23 cellular contexts compared by ENCODE assay signal in the genomic region with DNA sequence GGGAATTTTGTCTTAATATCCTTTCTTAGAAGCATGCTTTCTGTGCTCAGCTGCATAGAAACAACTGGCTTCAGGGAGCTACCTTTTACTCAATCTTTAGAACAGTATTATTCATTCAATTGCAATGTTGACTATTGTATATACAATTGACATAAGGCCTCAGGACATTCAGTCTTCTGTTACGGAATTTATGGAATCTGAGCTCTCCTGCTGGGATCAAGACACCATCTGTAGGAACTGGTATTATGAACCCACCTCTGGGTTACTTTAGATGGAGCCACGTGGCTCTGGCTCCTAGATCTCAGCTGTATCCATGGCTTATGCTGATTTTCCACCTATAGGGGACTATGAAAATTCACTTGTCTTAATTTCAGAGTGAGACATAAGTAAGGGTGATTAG.
A peak's percentile ranks its signal among the peaks of the same experiment; 100 is the strongest.
DNase-seq lines count a peak whose midpoint lies in the region; ATAC-seq, FAIRE-seq and TF ChIP-seq lines count a peak whose summit lies in the region.
"Had no signal": no experiment of that assay in that cellular context is flagged by ENCODE, and none has a peak within 500 bp of the region (broad histone marks: within the 10 kb centered on the region; RNA-seq: fewer than 3 reads in every experiment).

No MANE protein-coding gene starts in this region.

- no peak for TF ChIP-seq RAD21 in neural cell (conservative IDR thresholded peaks at IDR 0.05)

- H3K4me3 ChIP-seq in epithelial cell of esophagus (ENCODE audit: low read length) = no peak overlapping the region
- no peak overlapping the region for H3K4me3 ChIP-seq in neural cell (ENCODE audit: low read length)
- H3K4me3 ChIP-seq in MM.1S (ENCODE audit: low read length) = no peak overlapping the region
- H3K4me3 ChIP-seq: lower lobe of right lung, transverse colon had no signal

- H4K20me1 ChIP-seq in neural cell (ENCODE audit: insufficient read depth) = no peaks in the 10 kb centered on the region
- no peaks in the 10 kb centered on the region for H4K20me1 ChIP-seq in MM.1S (ENCODE audit: insufficient read depth, low read length)

- FAIRE-seq in H54 (lab: Jason Lieb, UNC) = peak; percentile 79
- FAIRE-seq: H1, TTC549 had no signal

- CTCF ChIA-PET in RWPE1 (lab: Yijun Ruan, JAX) = no interaction called here

- TF ChIP-seq POLR2A in H54 (IDR thresholded peaks at IDR 0.05; ENCODE audit: low read depth, low read length) = no peak

- POLR2A ChIA-PET in RWPE1 (lab: Yijun Ruan, JAX; ENCODE audit: low non-redundant PET) = no interaction called here

- H3K9me2 ChIP-seq in neural cell (ENCODE audit: insufficient read depth, low read length) (no peaks in the 10 kb centered on the region), MM.1S (replicated peaks; ENCODE audit: insufficient read depth, low read length) (no peaks in the 10 kb centered on the region)

- H3K4me1 ChIP-seq in MM.1S (ENCODE audit: low read length) = no peaks in the 10 kb centered on the region
- H3K4me1 ChIP-seq: lower lobe of right lung, parathyroid adenoma, transverse colon had no signal

- H3K79me2 ChIP-seq in neural cell (replicated peaks; ENCODE audit: insufficient read depth, low read length) (no peaks in the 10 kb centered on the region), MM.1S (ENCODE audit: low read length) (no peaks in the 10 kb centered on the region)
- H3K79me2 ChIP-seq: parathyroid adenoma had no signal

- DNase-seq in H54 (ENCODE audit: insufficient read length, low spot score) = no peak
- DNase-seq in RWPE1 (ENCODE audit: low spot score) = peak; percentile 8
- peak; percentile 81 for DNase-seq in epithelial cell of esophagus (ENCODE audit: low read depth)
- DNase-seq in MM.1S = no peak
- no peak for DNase-seq in foreskin melanocyte
- DNase-seq in SW480 (ENCODE audit: low spot score) = no peak
- DNase-seq: activated CD4-positive, alpha-beta T cell treated with anti-CD3 and anti-CD28 coated beads for 36 hours; activated CD8-positive, alpha-beta memory T cell treated with anti-CD3 and anti-CD28 coated beads, Interleukin-2, amount 10 ng/mL, durations not matched to agents 7 days and 5 days; activated naive CD8-positive, alpha-beta T cell treated with anti-CD3 and anti-CD28 coated beads, Interleukin-2, amount 50 U/mL, for 24 hours; caudate nucleus; DND-41; erythroblast; glutamatergic neuron; lower lobe of right lung; NCI-H1930; NCI-H446; stimulated activated naive CD8-positive, alpha-beta T cell treated with anti-CD3 and anti-CD28 coated beads, Interleukin-15, Interleukin-2, amounts not matched to agents 100 U/mL and 50 U/mL, for 24 hours; transverse colon had no signal

- H2AFZ ChIP-seq in neural cell (ENCODE audit: low read depth, low read length) (no peak overlapping the region), MM.1S (ENCODE audit: low read length) (no peak overlapping the region)
- H2AFZ ChIP-seq: parathyroid adenoma had no signal

- peak; percentile 43 for TF ChIP-seq EP300 in neural cell (conservative IDR thresholded peaks at IDR 0.05; ENCODE audit: poor library complexity, severe bottlenecking)

- no peak for TF ChIP-seq CTCF in RWPE1 (conservative IDR thresholded peaks at IDR 0.05; ENCODE audit: low read depth)
- TF ChIP-seq CTCF in epithelial cell of esophagus (IDR thresholded peaks at IDR 0.05; ENCODE audit: insufficient read depth, low read depth, low read length, missing control alignments) = no peak
- TF ChIP-seq CTCF in neural cell (IDR thresholded peaks at IDR 0.05; ENCODE audit: poor library complexity, severe bottlenecking) = no peak
- TF ChIP-seq CTCF in MM.1S (IDR thresholded peaks at IDR 0.05; ENCODE audit: low read length) = no peak

- no peak for ATAC-seq in HG02981 (IDR thresholded peaks at IDR 0.05; ENCODE audit: unreplicated experiment)
- ATAC-seq: activated CD4-positive, alpha-beta T cell treated with anti-CD3 and anti-CD28 coated beads for 36 hours; activated CD8-positive, alpha-beta memory T cell treated with anti-CD3 and anti-CD28 coated beads, Interleukin-2, amount 10 ng/mL, durations not matched to agents 7 days and 5 days; activated naive CD8-positive, alpha-beta T cell treated with anti-CD3 and anti-CD28 coated beads, Interleukin-2, amount 50 U/mL, for 24 hours; lower lobe of right lung; stimulated activated naive CD8-positive, alpha-beta T cell treated with anti-CD3 and anti-CD28 coated beads, Interleukin-15, Interleukin-2, amounts not matched to agents 100 U/mL and 50 U/mL, for 24 hours had no signal

- H3K27ac ChIP-seq in RWPE1 = no peak overlapping the region
- no peak overlapping the region for H3K27ac ChIP-seq in neural cell (ENCODE audit: low read length)
- no peak overlapping the region for H3K27ac ChIP-seq in MM.1S (ENCODE audit: low read length)
- H3K27ac ChIP-seq: lower lobe of right lung, parathyroid adenoma, transverse colon had no signal

- no peaks in the 10 kb centered on the region for H3K27me3 ChIP-seq in neural cell (ENCODE audit: insufficient read depth, low read depth, low read length)
- H3K27me3 ChIP-seq in MM.1S (replicated peaks; ENCODE audit: insufficient read depth, low read length) = no peaks in the 10 kb centered on the region
- H3K27me3 ChIP-seq: transverse colon had no signal

- no peaks in the 10 kb centered on the region for H3K9me3 ChIP-seq in neural cell (ENCODE audit: low read length)
- H3K9me3 ChIP-seq in MM.1S (replicated peaks; ENCODE audit: insufficient read depth, low read length) = no peaks in the 10 kb centered on the region
- H3K9me3 ChIP-seq: lower lobe of right lung, transverse colon had no signal

- H3K4me2 ChIP-seq in neural cell (ENCODE audit: low read length) (no peak overlapping the region), MM.1S (ENCODE audit: low read depth, low read length) (no peak overlapping the region)

- H3K36me3 ChIP-seq in neural cell (ENCODE audit: insufficient read depth, low read length) (no peaks in the 10 kb centered on the region), MM.1S (replicated peaks; ENCODE audit: insufficient read depth, low read length) (no peaks in the 10 kb centered on the region)
- H3K36me3 ChIP-seq: lower lobe of right lung, transverse colon had no signal

- H3K9ac ChIP-seq in neural cell (ENCODE audit: low read length) (no peak overlapping the region), MM.1S (ENCODE audit: low read length) (no peak overlapping the region)
- H3K9ac ChIP-seq: parathyroid adenoma had no signal

- H3F3A ChIP-seq in neural cell (ENCODE audit: insufficient read depth, low read length, poor library complexity, severe bottlenecking) (no peaks in the 10 kb centered on the region), MM.1S (ENCODE audit: insufficient read depth, low read length) (no peaks in the 10 kb centered on the region)

TF ChIP-seq in neural cell, 6 proteins besides CTCF, POLR2A, EP300 and RAD21:
- TF ChIP-seq, protein P1, sequence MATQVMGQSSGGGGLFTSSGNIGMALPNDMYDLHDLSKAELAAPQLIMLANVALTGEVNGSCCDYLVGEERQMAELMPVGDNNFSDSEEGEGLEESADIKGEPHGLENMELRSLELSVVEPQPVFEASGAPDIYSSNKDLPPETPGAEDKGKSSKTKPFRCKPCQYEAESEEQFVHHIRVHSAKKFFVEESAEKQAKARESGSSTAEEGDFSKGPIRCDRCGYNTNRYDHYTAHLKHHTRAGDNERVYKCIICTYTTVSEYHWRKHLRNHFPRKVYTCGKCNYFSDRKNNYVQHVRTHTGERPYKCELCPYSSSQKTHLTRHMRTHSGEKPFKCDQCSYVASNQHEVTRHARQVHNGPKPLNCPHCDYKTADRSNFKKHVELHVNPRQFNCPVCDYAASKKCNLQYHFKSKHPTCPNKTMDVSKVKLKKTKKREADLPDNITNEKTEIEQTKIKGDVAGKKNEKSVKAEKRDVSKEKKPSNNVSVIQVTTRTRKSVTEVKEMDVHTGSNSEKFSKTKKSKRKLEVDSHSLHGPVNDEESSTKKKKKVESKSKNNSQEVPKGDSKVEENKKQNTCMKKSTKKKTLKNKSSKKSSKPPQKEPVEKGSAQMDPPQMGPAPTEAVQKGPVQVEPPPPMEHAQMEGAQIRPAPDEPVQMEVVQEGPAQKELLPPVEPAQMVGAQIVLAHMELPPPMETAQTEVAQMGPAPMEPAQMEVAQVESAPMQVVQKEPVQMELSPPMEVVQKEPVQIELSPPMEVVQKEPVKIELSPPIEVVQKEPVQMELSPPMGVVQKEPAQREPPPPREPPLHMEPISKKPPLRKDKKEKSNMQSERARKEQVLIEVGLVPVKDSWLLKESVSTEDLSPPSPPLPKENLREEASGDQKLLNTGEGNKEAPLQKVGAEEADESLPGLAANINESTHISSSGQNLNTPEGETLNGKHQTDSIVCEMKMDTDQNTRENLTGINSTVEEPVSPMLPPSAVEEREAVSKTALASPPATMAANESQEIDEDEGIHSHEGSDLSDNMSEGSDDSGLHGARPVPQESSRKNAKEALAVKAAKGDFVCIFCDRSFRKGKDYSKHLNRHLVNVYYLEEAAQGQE (IDR thresholded peaks at IDR 0.05; ENCODE audit: borderline replicate concordance) = no peak
- TF ChIP-seq EZH2 (IDR thresholded peaks at IDR 0.05; ENCODE audit: borderline replicate concordance, insufficient read depth, low read length, poor library complexity, severe bottlenecking) (no peak), SMC3 (conservative IDR thresholded peaks at IDR 0.05; ENCODE audit: poor library complexity) (no peak), POLR2AphosphoS5 (IDR thresholded peaks at IDR 0.05) (no peak), TAF1 (IDR thresholded peaks at IDR 0.05; ENCODE audit: low read depth) (no peak), MXI1 (conservative IDR thresholded peaks at IDR 0.05; ENCODE audit: poor library complexity, severe bottlenecking) (no peak)
TF ChIP-seq in neural cell: peak in this region for 0.

Comparison
In these comparisons a context has a peak if more than half of its experiments do, and no peak if none do; other contexts are left out.
1. DNase-seq: peak in RWPE1 (single experiment) and epithelial cell of esophagus (single experiment); none in H54 (single experiment), MM.1S (single experiment), foreskin melanocyte (single experiment) and SW480 (single experiment).